In genomic region chr21:36044056-36044455, GRCh38 we compare ENCODE assay signal across 22 cellular contexts. TPM values are rescaled to one million over a fixed set of nuclear protein-coding genes. Genes with fewer than 3 reads are reported as not detected.
DNase-seq lines count a peak whose midpoint lies in the region; ATAC-seq and TF ChIP-seq lines count a peak whose summit lies in the region.
"Had no signal": no experiment of that assay in that cellular context is flagged by ENCODE, and none has a peak within 500 bp of the region (broad histone marks: within the 10 kb centered on the region; RNA-seq: fewer than 3 reads in every experiment).

No MANE protein-coding gene starts in this region.

- no peak overlapping the region for H2BK5ac ChIP-seq in H9 (ENCODE audit: insufficient read length, low read length)

- H3T11ph ChIP-seq in H9 (ENCODE audit: low read length), result no peak overlapping the region

- H3K9me2 ChIP-seq in Karpas-422 (replicated peaks; ENCODE audit: insufficient read depth, low read length), result no peaks in the 10 kb centered on the region

- H3K9ac ChIP-seq in H9 (ENCODE audit: extremely low read depth, insufficient read length, low read length) (no peak overlapping the region), Karpas-422 (ENCODE audit: low read length) (no peak overlapping the region)
- H3K9ac ChIP-seq: BLaER1 treated with 17β-estradiol and CSF1 and Interleukin-3, amounts not matched to agents 10 nM and 100 nM; GM23248 had no signal

- no peak overlapping the region for H2BK12ac ChIP-seq in H9 (ENCODE audit: insufficient read length, low read depth, low read length)

- ATAC-seq in RWPE2 (ENCODE audit: low read depth), result 0 out of 3 replicates have a peak, but pooled peaks have one; percentile 14
- ATAC-seq: HepG2, Panc1 had no signal

- no peak overlapping the region for H2AK5ac ChIP-seq in H9 (ENCODE audit: insufficient read length, low read length)

- H3K4me3 Mint-ChIP-seq in H9, result no peak overlapping the region
- no peak overlapping the region for H3K4me3 Mint-ChIP-seq in activated CD4-positive, alpha-beta memory T cell treated with anti-CD3 and anti-CD28 coated beads, Interleukin-2, amount 10 ng/mL, durations not matched to agents 7 days and 5 days
- H3K4me3 Mint-ChIP-seq: CD4-positive, alpha-beta T cell had no signal

- no peak overlapping the region for H4K91ac ChIP-seq in H9 (ENCODE audit: insufficient read length, low read depth, low read length)

- H3K9me3 ChIP-seq in H9 (ENCODE audit: control insufficient read depth, low read depth, low read length) (no peaks in the 10 kb centered on the region), RWPE2 (ENCODE audit: severe bottlenecking) (no peaks in the 10 kb centered on the region), Karpas-422 (ENCODE audit: low read length) (no peaks in the 10 kb centered on the region)
- H3K9me3 ChIP-seq: BLaER1 treated with 17β-estradiol and CSF1 and Interleukin-3, amounts not matched to agents 10 nM and 100 nM had no signal

- H3K27me3 ChIP-seq in BJ (ENCODE audit: control insufficient read depth, insufficient read depth, low read length) (no peaks in the 10 kb centered on the region), H9 (ENCODE audit: insufficient read depth, low read length) (no peaks in the 10 kb centered on the region), RWPE2 (ENCODE audit: insufficient read depth, poor library complexity, severe bottlenecking) (no peaks in the 10 kb centered on the region), Karpas-422 (ENCODE audit: low read length) (no peaks in the 10 kb centered on the region)
- H3K27me3 ChIP-seq: BLaER1 treated with 17β-estradiol and CSF1 and Interleukin-3, amounts not matched to agents 10 nM and 100 nM had no signal

- H3K56ac ChIP-seq in H9 (ENCODE audit: insufficient read length, low read depth, low read length), result no peak overlapping the region

- H3K36me3 Mint-ChIP-seq in H9 (ENCODE audit: insufficient read depth in 1 of 3, low read depth in 3 of 3), result peaks cover 40 to 88% (median 58%) of the 10 kb centered on the region in 3 experiments
- peaks cover 63% of the 10 kb centered on the region for H3K36me3 Mint-ChIP-seq in activated CD4-positive, alpha-beta memory T cell treated with anti-CD3 and anti-CD28 coated beads, Interleukin-2, amount 10 ng/mL, durations not matched to agents 7 days and 5 days (ENCODE audit: low read depth)

- no peak overlapping the region; the same call in 1 of the 2 replicates for H3K14ac ChIP-seq in H9 (ENCODE audit: insufficient read depth, low read length)

- H3K79me2 ChIP-seq in H9 (ENCODE audit: insufficient read depth, low read length) (no peaks in the 10 kb centered on the region; the same call in 1 of the 2 replicates), Karpas-422 (ENCODE audit: low read length) (no peaks in the 10 kb centered on the region)

- H2AFZ ChIP-seq in H9 (ENCODE audit: low read length), result no peak overlapping the region
- no peak overlapping the region for H2AFZ ChIP-seq in Karpas-422 (ENCODE audit: low read length)
- H2AFZ ChIP-seq: GM23248 had no signal

- H3K36me3 ChIP-seq in BJ (ENCODE audit: control insufficient read depth, insufficient read depth, low read length) (peaks cover 17% of the 10 kb centered on the region), RWPE2 (ENCODE audit: low read depth) (peaks cover 80% of the 10 kb centered on the region), Karpas-422 (ENCODE audit: insufficient read depth, low read length) (peaks cover 26% of the 10 kb centered on the region; the same call in 1 of the 2 replicates)

- H3K4me1 ChIP-seq in H9 (ENCODE audit: insufficient read depth, low read length), result no peaks in the 10 kb centered on the region
- no peaks in the 10 kb centered on the region for H3K4me1 ChIP-seq in RWPE2 (ENCODE audit: insufficient read depth, poor library complexity, severe bottlenecking)
- no peaks in the 10 kb centered on the region for H3K4me1 ChIP-seq in Karpas-422 (ENCODE audit: low read length)

- no peaks in the 10 kb centered on the region for H3K79me1 ChIP-seq in H9 (ENCODE audit: insufficient read depth, low read depth, low read length, poor library complexity, severe bottlenecking)

- H3K27me3 Mint-ChIP-seq in H9 (ENCODE audit: low read depth), result no peaks in the 10 kb centered on the region
- H3K27me3 Mint-ChIP-seq in activated CD4-positive, alpha-beta memory T cell treated with anti-CD3 and anti-CD28 coated beads, Interleukin-2, amount 10 ng/mL, durations not matched to agents 7 days and 5 days, result no peaks in the 10 kb centered on the region
- H3K27me3 Mint-ChIP-seq: CD4-positive, alpha-beta T cell had no signal

- WGBS in H9 (ENCODE audit: extremely low coverage, insufficient read length, low lambda C conversion rate), result no CpG with 5 or more reads among the region's 10 CpGs

- H4K20me1 ChIP-seq in H9 (ENCODE audit: control insufficient read depth, insufficient read depth, insufficient read length), result no peaks in the 10 kb centered on the region
- H4K20me1 ChIP-seq in Karpas-422 (ENCODE audit: insufficient read depth, low read depth, low read length), result no peaks in the 10 kb centered on the region

- no peak overlapping the region for H3K23ac ChIP-seq in H9 (ENCODE audit: insufficient read length, low read depth, low read length)

- H3K27ac Mint-ChIP-seq in H9, result peak overlapping the region in 2 of 3 experiments; percentile 47 to 82; a peak in 3 of 7 replicates
- H3K27ac Mint-ChIP-seq in activated CD4-positive, alpha-beta memory T cell treated with anti-CD3 and anti-CD28 coated beads, Interleukin-2, amount 10 ng/mL, durations not matched to agents 7 days and 5 days, result no peak overlapping the region
- H3K27ac Mint-ChIP-seq: CD4-positive, alpha-beta T cell had no signal

- CTCF ChIA-PET in BJ (lab: Yijun Ruan, JAX), result interaction anchor here (1.0 kb wide), 1 partner anchor 69 kb away, joined by 3 read pairs; no protein-coding TSS in a partner anchor
- CTCF ChIA-PET in activated CD4-positive, alpha-beta memory T cell treated with anti-CD3 and anti-CD28 coated beads, Interleukin-2, amount 10 ng/mL, durations not matched to agents 7 days and 5 days (lab: Charles Lee), result interaction anchor here (1.2 kb wide), 1 partner anchor 16 kb away, joined by 3 read pairs; the partner anchor contains the start of gene SETD4

- H3K27ac ChIP-seq in H9 (ENCODE audit: insufficient read length, low read depth, low read length) (no peak overlapping the region), RWPE2 (ENCODE audit: poor library complexity, severe bottlenecking) (no peak overlapping the region), epithelial cell of prostate (peak overlapping the region; percentile 29), Karpas-422 (ENCODE audit: low read length) (no peak overlapping the region)
- H3K27ac ChIP-seq: BLaER1 treated with 17β-estradiol and CSF1 and Interleukin-3, amounts not matched to agents 10 nM and 100 nM; GM23248; RWPE1; SK-N-MC had no signal

- no peaks in the 10 kb centered on the region for H3K9me3 Mint-ChIP-seq in H9
- no peaks in the 10 kb centered on the region for H3K9me3 Mint-ChIP-seq in activated CD4-positive, alpha-beta memory T cell treated with anti-CD3 and anti-CD28 coated beads, Interleukin-2, amount 10 ng/mL, durations not matched to agents 7 days and 5 days
- H3K9me3 Mint-ChIP-seq: CD4-positive, alpha-beta T cell had no signal

- no peak overlapping the region for H2BK120ac ChIP-seq in H9 (ENCODE audit: low read depth, low read length, poor library complexity, severe bottlenecking)

- DNase-seq in BJ (ENCODE audit: low read depth) (peak; percentile 72), H9 (no peak), RWPE2 (ENCODE audit: low spot score) (no peak), epithelial cell of prostate (ENCODE audit: low read depth, low spot score) (peak; percentile 40), T-helper 9 cell (no peak), Karpas-422 (no peak)
- no peak for DNase-seq in activated CD4-positive, alpha-beta memory T cell treated with anti-CD3 and anti-CD28 coated beads, Interleukin-2, amount 10 ng/mL, durations not matched to agents 7 days and 5 days
- DNase-seq: CD4-positive, alpha-beta T cell; GM23248; HCEC 1CT; MM.1S; NCI-H1417; NCI-H1694 treated with DMSO at 0.1 percent for 48 hours; NCI-H2081; NCI-H2227 treated with DMSO at 0.1 percent for 48 hours; NCI-H526 treated with DMSO at 0.1 percent for 48 hours; SHP77 treated with DMSO at 0.1 percent for 48 hours had no signal

- TF ChIP-seq CTCF in BJ (IDR thresholded peaks at IDR 0.05; ENCODE audit: insufficient read depth, low read depth, low read length) (no peak), H9 (conservative IDR thresholded peaks at IDR 0.05) (no peak), RWPE2 (IDR thresholded peaks at IDR 0.05; ENCODE audit: poor library complexity, severe bottlenecking) (no peak)

- H4K8ac ChIP-seq in H9 (replicated peaks; ENCODE audit: insufficient read length, low read depth, low read length), result no peak overlapping the region

- H3K23me2 ChIP-seq in H9 (ENCODE audit: insufficient read length, low read depth, low read length, poor library complexity, severe bottlenecking), result no peaks in the 10 kb centered on the region

- no peak overlapping the region for H3K4ac ChIP-seq in H9 (ENCODE audit: low read depth, low read length)

- H4K5ac ChIP-seq in H9 (ENCODE audit: insufficient read length, low read depth, low read length), result no peak overlapping the region

- no peak overlapping the region for H2BK20ac ChIP-seq in H9 (ENCODE audit: low read depth, low read length, poor library complexity, severe bottlenecking)

- no peak overlapping the region for H2BK15ac ChIP-seq in H9 (ENCODE audit: low read depth, low read length)

- POLR2A ChIA-PET in BJ (lab: Charles Lee), result no interaction called here
- POLR2A ChIA-PET in activated CD4-positive, alpha-beta memory T cell treated with anti-CD3 and anti-CD28 coated beads, Interleukin-2, amount 10 ng/mL, durations not matched to agents 7 days and 5 days (lab: Charles Lee), result interaction anchor here (1.8 kb wide), 1 partner anchor 11 kb away, joined by 4 read pairs; no protein-coding TSS in a partner anchor

- no peaks in the 10 kb centered on the region for H3K4me1 Mint-ChIP-seq in H9
- H3K4me1 Mint-ChIP-seq in activated CD4-positive, alpha-beta memory T cell treated with anti-CD3 and anti-CD28 coated beads, Interleukin-2, amount 10 ng/mL, durations not matched to agents 7 days and 5 days, result no peaks in the 10 kb centered on the region

- no peak overlapping the region for H3K4me2 ChIP-seq in H9 (ENCODE audit: insufficient read depth, insufficient read length, low read length)
- no peak overlapping the region for H3K4me2 ChIP-seq in Karpas-422 (ENCODE audit: low read depth, low read length, poor library complexity, severe bottlenecking)
- H3K4me2 ChIP-seq: BLaER1 treated with 17β-estradiol and CSF1 and Interleukin-3, amounts not matched to agents 10 nM and 100 nM had no signal

- no peak overlapping the region for H3K4me3 ChIP-seq in BJ (ENCODE audit: low read depth, low read length)
- no peak overlapping the region for H3K4me3 ChIP-seq in RWPE2 (ENCODE audit: severe bottlenecking)
- H3K4me3 ChIP-seq in Karpas-422 (ENCODE audit: low read length), result no peak overlapping the region
- H3K4me3 ChIP-seq: BLaER1 treated with 17β-estradiol and CSF1 and Interleukin-3, amounts not matched to agents 10 nM and 100 nM; GM23248; SK-N-MC had no signal

- no peak overlapping the region for H3K18ac ChIP-seq in H9 (ENCODE audit: insufficient read length, low read depth, low read length)

RNA-seq across cellular contexts. Expression of gene SETD4, which starts 16.3 kb away (rescaled TPM):
- 13.7 and 14.6 TPM in 2 replicates for polyA plus RNA-seq in BJ (2011; rRNA removed)
- 8.0 and 8.1 TPM in 2 replicates for polyA minus RNA-seq in BJ (2011; rRNA and poly(A)+ RNA removed)
- total RNA-seq in H9 (2021), result 49.9 and 52.5 TPM in 2 replicates
- total RNA-seq in activated CD4-positive, alpha-beta memory T cell treated with anti-CD3 and anti-CD28 coated beads, Interleukin-2, amount 10 ng/mL, durations not matched to agents 7 days and 5 days, result 10 to 100 TPM; 15.5 to 17.4 TPM
- total RNA-seq in Karpas-422 (2014; rRNA removed; shearing (Covaris generic); ENCODE audit: low replicate concordance), result 13.2 and 22.6 TPM in 2 replicates

RNA-seq across cellular contexts. Expression of gene CBR1, which starts 25.8 kb away (rescaled TPM):
- 105 and 157 TPM in 2 replicates for polyA plus RNA-seq in BJ (2011; rRNA removed)
- 25.8 and 35.8 TPM in 2 replicates for polyA minus RNA-seq in BJ (2011; rRNA and poly(A)+ RNA removed)
- 5.7 and 7.1 TPM in 2 replicates for total RNA-seq in H9 (2021)
- total RNA-seq in activated CD4-positive, alpha-beta memory T cell treated with anti-CD3 and anti-CD28 coated beads, Interleukin-2, amount 10 ng/mL, durations not matched to agents 7 days and 5 days, result 10 to 100 TPM; 42.0 to 44.1 TPM
- total RNA-seq in Karpas-422 (2014; rRNA removed; shearing (Covaris generic); ENCODE audit: low replicate concordance), result 26.4 and 34.1 TPM in 2 replicates

Comparison
In these comparisons a context has a peak if more than half of its experiments do, and no peak if none do; other contexts are left out.
1. DNase-seq: peak in BJ (single experiment) and epithelial cell of prostate (single experiment); none in H9 (single experiment), RWPE2 (single experiment), T-helper 9 cell (single experiment), activated CD4-positive, alpha-beta memory T cell treated with anti-CD3 and anti-CD28 coated beads, Interleukin-2, amount 10 ng/mL, durations not matched to agents 7 days and 5 days (single experiment) and Karpas-422 (single experiment).